In genomic region chr10:89032141-89032814, GRCh38 we compare ENCODE assay signal across 8 cellular contexts.
A peak's percentile ranks its signal among the peaks of the same experiment; 100 is the strongest.
DNase-seq lines count a peak whose midpoint lies in the region; ATAC-seq and TF ChIP-seq lines count a peak whose summit lies in the region.

No MANE protein-coding gene starts in this region.

- no peak for TF ChIP-seq CTCF in fibroblast of mammary gland (conservative IDR thresholded peaks at IDR 0.05; ENCODE audit: control insufficient read depth, insufficient read depth, low read depth, low read length)

- ATAC-seq in GM18502 (IDR thresholded peaks at IDR 0.05; ENCODE audit: poor library complexity, unreplicated experiment): peak; percentile 60
- ATAC-seq in HG02763 (IDR thresholded peaks at IDR 0.05; ENCODE audit: unreplicated experiment): peak; percentile 64

- H3K27ac ChIP-seq in caudate nucleus (ENCODE audit: low read depth, low read length): no peak overlapping the region

- DNase-seq in SW480 (ENCODE audit: low spot score) (peak; percentile 5), fibroblast of mammary gland (ENCODE audit: low read depth) (peak; percentile 90), NCI-H2227 (lab: John Stamatoyannopoulos, UW; ENCODE audit: unreplicated experiment) (no peak), caudate nucleus (lab: John Stamatoyannopoulos, UW) (no peak), NCI-H2107 (lab: John Stamatoyannopoulos, UW) (no peak)
- DNase-seq in stimulated activated CD4-positive, alpha-beta T cell treated with anti-CD3 and anti-CD28 coated beads, TNF-alpha, amount 100 ng/mL, for 48 hours (ENCODE audit: low read depth in 3 of 3): peak; percentile 41 to 62 (median 61)

- H3K4me3 ChIP-seq in fibroblast of mammary gland (ENCODE audit: control insufficient read depth, low read depth, low read length): no peak overlapping the region

Comparison
In these comparisons a context has a peak if more than half of its experiments do, and no peak if none do; other contexts are left out.
1. DNase-seq: peak in SW480 (single experiment), fibroblast of mammary gland (single experiment) and stimulated activated CD4-positive, alpha-beta T cell treated with anti-CD3 and anti-CD28 coated beads, TNF-alpha, amount 100 ng/mL, for 48 hours (3 of 3); none in NCI-H2227 (single experiment), caudate nucleus (0 of 61) and NCI-H2107 (single experiment).